In the genomic region with DNA sequence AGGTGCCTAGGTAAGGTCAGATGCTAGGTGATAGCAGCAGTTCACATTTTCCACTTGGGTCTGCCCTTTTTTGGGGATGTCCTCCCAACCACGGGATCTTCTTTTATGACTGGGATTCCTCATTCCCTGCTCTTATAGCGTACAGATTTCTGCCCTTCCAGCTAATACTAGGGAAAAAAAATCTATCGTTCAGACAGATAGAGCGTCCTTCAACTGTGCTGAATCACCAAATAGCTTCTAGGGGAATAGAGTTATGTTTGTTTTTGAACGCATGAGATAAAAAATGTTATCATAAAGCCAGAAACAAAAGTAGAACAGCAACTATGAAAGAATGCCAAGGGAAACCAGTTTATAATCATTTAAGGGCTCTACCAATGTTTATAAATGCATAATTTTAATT, we compare ENCODE assay signal across 19 cellular contexts. TPM values are rescaled to one million over a fixed set of nuclear protein-coding genes. Genes with fewer than 3 reads are reported as not detected.
DNase-seq lines count a peak whose midpoint lies in the region; ATAC-seq, FAIRE-seq and TF ChIP-seq lines count a peak whose summit lies in the region.
"Had no signal": no experiment of that assay in that cellular context is flagged by ENCODE, and none has a peak within 500 bp of the region (broad histone marks: within the 10 kb centered on the region; RNA-seq: fewer than 3 reads in every experiment).

No MANE protein-coding gene starts in this region.

- no peaks in the 10 kb centered on the region for H3K27me3 Mint-ChIP-seq in chondrocyte (ENCODE audit: low read depth)
- H3K27me3 Mint-ChIP-seq: B cell; CD4-positive, CD25-positive, alpha-beta regulatory T cell had no signal

- no peak overlapping the region for H3K27ac ChIP-seq in IMR-90 (ENCODE audit: insufficient read depth, low read length)
- no peak overlapping the region for H3K27ac ChIP-seq in hepatocyte
- H3K27ac ChIP-seq in pancreas, result no peak overlapping the region
- H3K27ac ChIP-seq: GM23248, Peyer's patch had no signal

- peaks cover 42% of the 10 kb centered on the region for H3K4me1 Mint-ChIP-seq in chondrocyte (ENCODE audit: low read depth)

- WGBS in IMR-90 (ENCODE audit: extremely low coverage in 2 of 2, insufficient read length in 1 of 2), 2 experiments, result no CpG with 5 or more reads among the region's 5 CpGs
- 48% methylated on average over 5 of the region's 5 CpGs for WGBS in hepatocyte (ENCODE audit: low lambda C conversion rate, missing lambda C conversion rate)
- 24 to 38% methylated on average over 5 of the region's 5 CpGs for WGBS in pancreas, 2 donors

- no peak overlapping the region for H2AFZ ChIP-seq in IMR-90 (replicated peaks; ENCODE audit: low read length, poor library complexity)
- H2AFZ ChIP-seq in hepatocyte, result no peak overlapping the region
- H2AFZ ChIP-seq: GM23248 had no signal

- H3K9me3 ChIP-seq in IMR-90 (ENCODE audit: control insufficient read depth, insufficient read depth, low read length), result no peaks in the 10 kb centered on the region
- no peaks in the 10 kb centered on the region for H3K9me3 ChIP-seq in hepatocyte (ENCODE audit: low read depth)
- no peaks in the 10 kb centered on the region for H3K9me3 ChIP-seq in pancreas
- H3K9me3 ChIP-seq: Peyer's patch, SK-N-SH had no signal

- no peaks in the 10 kb centered on the region for H3K27me3 ChIP-seq in IMR-90 (ENCODE audit: control insufficient read depth, insufficient read depth, low read length)
- no peaks in the 10 kb centered on the region for H3K27me3 ChIP-seq in hepatocyte
- peaks cover 0 to 2% (median 0%) of the 10 kb centered on the region in 4 donors for H3K27me3 ChIP-seq in pancreas
- H3K27me3 ChIP-seq: Peyer's patch had no signal

- H2AK5ac ChIP-seq in IMR-90 (ENCODE audit: low read depth, low read length), result no peak overlapping the region

- DNase-seq in IMR-90 (peak; percentile 8), chondrocyte (ENCODE audit: low spot score) (no peak), hepatocyte (ENCODE audit: low spot score) (no peak), pancreas (no peak), superior temporal gyrus (ENCODE audit: extremely low spot score) (no peak)
- DNase-seq in stimulated activated CD4-positive, alpha-beta T cell treated with anti-CD3 and anti-CD28 coated beads, Interleukin-15, amount 100 ng/mL, for 24 hours, result no peak
- DNase-seq: Calu3; CD4-positive, CD25-positive, alpha-beta regulatory T cell; GM23248; NCI-H1092; NCI-H146; NCI-H510A treated with DMSO at 0.1 percent for 48 hours; Peyer's patch; SHP77; SK-N-SH had no signal

- H3K4ac ChIP-seq in IMR-90 (ENCODE audit: low read depth, low read length), result no peak overlapping the region

- H3K23ac ChIP-seq in IMR-90 (ENCODE audit: low read depth, low read length), result no peak overlapping the region

- H3K4me3 Mint-ChIP-seq in chondrocyte (ENCODE audit: unreplicated experiment), result no peak overlapping the region
- H3K4me3 Mint-ChIP-seq: B cell had no signal

- H3K79me1 ChIP-seq in IMR-90 (ENCODE audit: low read depth in 1 of 2, low read length in 2 of 2), result peaks cover 0 to 9% of the 10 kb centered on the region in 2 experiments; a peak in 1 of 4 replicates

- no peaks in the 10 kb centered on the region for H3K9me1 ChIP-seq in IMR-90 (ENCODE audit: insufficient read depth, low read length)

- no peaks in the 10 kb centered on the region for H3K9me2 ChIP-seq in hepatocyte (replicated peaks; ENCODE audit: insufficient read depth)
- H3K9me2 ChIP-seq: SK-N-SH had no signal

- H4K91ac ChIP-seq in IMR-90 (ENCODE audit: insufficient read depth, low read depth, low read length), result no peak overlapping the region

- intact Hi-C loops in IMR-90 (cut with micrococcal nuclease), result no loop called here
- intact Hi-C loops in pancreas (cut with DNase I), result no loop called here

- H4K20me1 ChIP-seq in IMR-90 (ENCODE audit: insufficient read depth, low read length) (no peaks in the 10 kb centered on the region; the same call in 1 of the 2 replicates), hepatocyte (ENCODE audit: insufficient read depth, poor library complexity, severe bottlenecking) (peaks cover 3% of the 10 kb centered on the region)

- peaks cover 5% of the 10 kb centered on the region for H3K79me2 ChIP-seq in hepatocyte

- no peak overlapping the region for H4K8ac ChIP-seq in IMR-90 (ENCODE audit: low read depth in 2 of 2, low read length in 2 of 2)

- no peak overlapping the region for H2BK120ac ChIP-seq in IMR-90 (ENCODE audit: low read depth, low read length)

- H2BK15ac ChIP-seq in IMR-90 (ENCODE audit: low read depth, low read length), result no peak overlapping the region

- no peak overlapping the region for H3K9ac ChIP-seq in IMR-90 (ENCODE audit: low read depth, low read length)
- H3K9ac ChIP-seq: GM23248, SK-N-SH had no signal

- H3K27ac Mint-ChIP-seq in chondrocyte (ENCODE audit: unreplicated experiment), result peak overlapping the region; percentile 67
- H3K27ac Mint-ChIP-seq: B cell; CD4-positive, CD25-positive, alpha-beta regulatory T cell had no signal

- H2AK9ac ChIP-seq in IMR-90 (replicated peaks; ENCODE audit: low read depth, low read length, poor library complexity), result no peak overlapping the region

- peaks cover 2% of the 10 kb centered on the region; the same call in 1 of the 2 replicates for H3K36me3 ChIP-seq in IMR-90 (ENCODE audit: control insufficient read depth, insufficient read depth, low read length)
- no peaks in the 10 kb centered on the region for H3K36me3 ChIP-seq in hepatocyte (replicated peaks; ENCODE audit: insufficient read depth, low read depth)
- H3K36me3 ChIP-seq in pancreas, result no peaks in the 10 kb centered on the region
- H3K36me3 ChIP-seq: Peyer's patch had no signal

- peaks cover 3% of the 10 kb centered on the region; the same call in 1 of the 2 replicates for H3K4me1 ChIP-seq in IMR-90 (ENCODE audit: control insufficient read depth, insufficient read depth, low read length)
- H3K4me1 ChIP-seq in hepatocyte (ENCODE audit: insufficient read depth), result peaks cover 5% of the 10 kb centered on the region
- peaks cover 0 to 4% (median 0%) of the 10 kb centered on the region in 3 donors for H3K4me1 ChIP-seq in pancreas
- H3K4me1 ChIP-seq: Peyer's patch had no signal

- in situ Hi-C loops in IMR-90 (cut with MboI; ENCODE audit: low sequenced_read_pairs), result no loop called here

- H3K4me3 ChIP-seq in IMR-90 (ENCODE audit: insufficient read depth, low read depth, low read length) (no peak overlapping the region), hepatocyte (no peak overlapping the region), pancreas (no peak overlapping the region)
- H3K4me3 ChIP-seq: GM23248, Peyer's patch had no signal

- H3K18ac ChIP-seq in IMR-90 (ENCODE audit: low read depth, low read length), result no peak overlapping the region

- H3K4me2 ChIP-seq in IMR-90 (ENCODE audit: low read depth, low read length), result no peak overlapping the region
- H3K4me2 ChIP-seq in hepatocyte, result peak overlapping the region; percentile 18
- H3K4me2 ChIP-seq: SK-N-SH had no signal

- TF ChIP-seq CTCF in IMR-90 (conservative IDR thresholded peaks at IDR 0.05; ENCODE audit: low read depth, low read length) (no peak), chondrocyte (IDR thresholded peaks at IDR 0.05) (no peak), hepatocyte (IDR thresholded peaks at IDR 0.05; ENCODE audit: poor library complexity) (no peak), pancreas (IDR thresholded peaks at IDR 0.05) (no peak)

- peaks cover 7% of the 10 kb centered on the region for H3K36me3 Mint-ChIP-seq in chondrocyte (ENCODE audit: low read depth)
- H3K36me3 Mint-ChIP-seq: CD4-positive, CD25-positive, alpha-beta regulatory T cell had no signal

- no peaks in the 10 kb centered on the region for H3K9me3 Mint-ChIP-seq in chondrocyte (ENCODE audit: low read depth)

- H4K5ac ChIP-seq in IMR-90 (ENCODE audit: low read depth, low read length), result no peak overlapping the region

- TF ChIP-seq RAD21 in IMR-90 (IDR thresholded peaks at IDR 0.05; ENCODE audit: low read length), result no peak

- no peak overlapping the region for H3K56ac ChIP-seq in IMR-90 (ENCODE audit: extremely low read depth, insufficient read depth, low read length)

- POLR2A ChIA-PET in IMR-90 (lab: Charles Lee; ENCODE audit: unreplicated experiment), result no interaction called here

- dilution Hi-C loops in IMR-90 (cut with HindIII; ENCODE audit: low sequenced_read_pairs, unreplicated experiment), result no loop called here

- H2BK20ac ChIP-seq in IMR-90 (ENCODE audit: low read depth, low read length), result no peak overlapping the region

- no peak for FAIRE-seq in pancreas (lab: Jason Lieb, UNC)

- CTCF ChIA-PET in IMR-90 (lab: Yijun Ruan, JAX), result no interaction called here

- no peak overlapping the region for H3K14ac ChIP-seq in IMR-90 (replicated peaks; ENCODE audit: low read depth, low read length)

- TF ChIP-seq POLR2A in IMR-90 (IDR thresholded peaks at IDR 0.05; ENCODE audit: low read depth, low read length), result no peak

- BruUV-seq in IMR-90 (replicated peaks; lab: Mats Ljungman, UMichigan), result no TSS peak

- H2BK5ac ChIP-seq in IMR-90 (ENCODE audit: low read depth, low read length, poor library complexity, severe bottlenecking), result no peak overlapping the region

- peak; percentile 48; the same call in 1 of the 2 replicates for ATAC-seq in IMR-90 (ENCODE audit: low read depth)
- ATAC-seq in pancreas, result peak in 3 of 4 donors; percentile 22 to 54 (median 37)
- no peak for ATAC-seq in GM18520 (IDR thresholded peaks at IDR 0.05; ENCODE audit: unreplicated experiment)
- ATAC-seq in HG02571 (IDR thresholded peaks at IDR 0.05; ENCODE audit: unreplicated experiment), result no peak
- ATAC-seq: HCT116 had no signal

TF ChIP-seq in IMR-90, 13 proteins besides CTCF, POLR2A, EP300 and RAD21 (continues in another document):
- TF ChIP-seq RFX5 (IDR thresholded peaks at IDR 0.05; ENCODE audit: low read depth, low read length) (no peak), CEBPB (IDR thresholded peaks at IDR 0.05; ENCODE audit: low read depth, low read length) (no peak), BHLHE40 (IDR thresholded peaks at IDR 0.05; ENCODE audit: low read depth, low read length) (no peak), MAZ (IDR thresholded peaks at IDR 0.05; ENCODE audit: borderline replicate concordance, low read depth, low read length) (no peak), CHD1 (IDR thresholded peaks at IDR 0.05; ENCODE audit: low read depth, low read length) (no peak)
- TF ChIP-seq, protein P1, sequence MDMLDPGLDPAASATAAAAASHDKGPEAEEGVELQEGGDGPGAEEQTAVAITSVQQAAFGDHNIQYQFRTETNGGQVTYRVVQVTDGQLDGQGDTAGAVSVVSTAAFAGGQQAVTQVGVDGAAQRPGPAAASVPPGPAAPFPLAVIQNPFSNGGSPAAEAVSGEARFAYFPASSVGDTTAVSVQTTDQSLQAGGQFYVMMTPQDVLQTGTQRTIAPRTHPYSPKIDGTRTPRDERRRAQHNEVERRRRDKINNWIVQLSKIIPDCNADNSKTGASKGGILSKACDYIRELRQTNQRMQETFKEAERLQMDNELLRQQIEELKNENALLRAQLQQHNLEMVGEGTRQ (IDR thresholded peaks at IDR 0.05; ENCODE audit: low read depth, low read length), result no peak

RNA-seq across cellular contexts. Expression of gene RAP2C, which starts 13.0 kb away (rescaled TPM):
- total RNA-seq in IMR-90 (2012; rRNA removed), result 24.4 and 24.9 TPM in 2 replicates
- polyA plus RNA-seq in IMR-90 (2012; rRNA removed), result 7.0 and 7.6 TPM in 2 replicates
- polyA plus RNA-seq in IMR-90 (2012; cell fraction: cytosol; rRNA removed), result 2.6 and 2.8 TPM in 2 replicates
- polyA plus RNA-seq in IMR-90 (2012; cell fraction: nucleus; rRNA removed; ENCODE audit: low replicate concordance), result 2.8 and 6.4 TPM in 2 replicates
- total RNA-seq in chondrocyte, result 49.7 to 56.1 TPM (median 55.3 TPM) in 3 replicates
- 53.8 and 57.4 TPM in 2 replicates for total RNA-seq in hepatocyte
- polyA plus RNA-seq in hepatocyte, result 30.0 and 32.2 TPM in 2 replicates
- total RNA-seq in pancreas, result 10 to 100 TPM in 2 of 6 donors, 1 to 10 TPM in 4; 6.2 to 15.1 (median 8.3) TPM
- 10 to 100 TPM in 1 of 2 donors, 1 to 10 TPM in 1; 7.7 to 10.6 TPM for polyA plus RNA-seq in pancreas

Comparison
In these comparisons a context has a peak if more than half of its experiments do, and no peak if none do; other contexts are left out.
1. ATAC-seq: peak in IMR-90 (single experiment) and pancreas (3 of 4); none in GM18520 (single experiment) and HG02571 (single experiment).